10 cellular contexts compared by ENCODE assay signal in genomic region chr16:85437161-85438052, GRCh38.
A peak's percentile ranks its signal among the peaks of the same experiment; 100 is the strongest.
DNase-seq lines count a peak whose midpoint lies in the region; ATAC-seq and TF ChIP-seq lines count a peak whose summit lies in the region.
"Had no signal": no experiment of that assay in that cellular context is flagged by ENCODE, and none has a peak within 500 bp of the region (broad histone marks: within the 10 kb centered on the region; RNA-seq: fewer than 3 reads in every experiment).

No MANE protein-coding gene starts in this region.

- H3K27me3 ChIP-seq in Caco-2 (replicated peaks; ENCODE audit: control insufficient read depth, insufficient read depth, low read length) (no peaks in the 10 kb centered on the region), colonic mucosa (no peaks in the 10 kb centered on the region)

- POLR2A ChIA-PET in Caco-2 (lab: Charles Lee): interaction anchor here (0.7 to 2.1 kb wide), 11 partner anchors 11 to 238 kb away, joined by 3 to 25 read pairs (median 5); partner anchors contain the start of gene GSE1

- BruUV-seq in Caco-2 (replicated peaks; lab: Mats Ljungman, UMichigan): TSS peak; percentile 91

- TF ChIP-seq CTCF in Caco-2 (IDR thresholded peaks at IDR 0.05; ENCODE audit: insufficient read depth in 1 of 2, low read depth in 1 of 2, low read length in 1 of 2, severe bottlenecking in 1 of 2, unreplicated experiment in 1 of 2): no peak
- TF ChIP-seq CTCF in colonic mucosa (IDR thresholded peaks at IDR 0.05): no peak
- no peak for TF ChIP-seq CTCF in nephron progenitor cell (IDR thresholded peaks at IDR 0.05)

- no peaks in the 10 kb centered on the region for H3K27me3 Mint-ChIP-seq in Caco-2 (ENCODE audit: insufficient read depth, unreplicated experiment)
- H3K27me3 Mint-ChIP-seq in nephron progenitor cell (ENCODE audit: low read depth, poor library complexity): peaks cover 41% of the 10 kb centered on the region
- H3K27me3 Mint-ChIP-seq: activated CD8-positive, alpha-beta memory T cell treated with anti-CD3 and anti-CD28 coated beads, Interleukin-2, amount 10 ng/mL, durations not matched to agents 7 days and 5 days had no signal

- peak overlapping the region; percentile 77 for H3K27ac ChIP-seq in colonic mucosa

- intact Hi-C loops in Caco-2 (cut with micrococcal nuclease; ENCODE audit: unreplicated experiment) (loop anchor here (1.0 to 5.0 kb wide), 5 partner anchors 15 to 175 kb away; partner anchors contain the start of gene GSE1), colonic mucosa (cut with DNase I) (no loop called here)

- H3K27ac Mint-ChIP-seq in Caco-2 (ENCODE audit: unreplicated experiment) (peak overlapping the region; percentile 92), nephron progenitor cell (no peak overlapping the region)
- H3K27ac Mint-ChIP-seq: activated CD8-positive, alpha-beta memory T cell treated with anti-CD3 and anti-CD28 coated beads, Interleukin-2, amount 10 ng/mL, durations not matched to agents 7 days and 5 days had no signal

- H3K36me3 Mint-ChIP-seq in Caco-2 (ENCODE audit: insufficient read depth, unreplicated experiment) (no peaks in the 10 kb centered on the region), nephron progenitor cell (ENCODE audit: low read depth) (no peaks in the 10 kb centered on the region)
- H3K36me3 Mint-ChIP-seq: activated CD8-positive, alpha-beta memory T cell treated with anti-CD3 and anti-CD28 coated beads, Interleukin-2, amount 10 ng/mL, durations not matched to agents 7 days and 5 days had no signal

- H3K4me1 Mint-ChIP-seq in Caco-2 (ENCODE audit: low read depth, unreplicated experiment) (peaks cover 17% of the 10 kb centered on the region), nephron progenitor cell (peaks cover 69% of the 10 kb centered on the region)
- H3K4me1 Mint-ChIP-seq: activated CD8-positive, alpha-beta memory T cell treated with anti-CD3 and anti-CD28 coated beads, Interleukin-2, amount 10 ng/mL, durations not matched to agents 7 days and 5 days had no signal

- peaks cover 43% of the 10 kb centered on the region for H3K4me1 ChIP-seq in Caco-2
- H3K4me1 ChIP-seq in colonic mucosa: peaks cover 19% of the 10 kb centered on the region

- H3K9me3 ChIP-seq in Caco-2: no peaks in the 10 kb centered on the region
- no peaks in the 10 kb centered on the region for H3K9me3 ChIP-seq in colonic mucosa

- DNase-seq in Caco-2 (peak; percentile 89 to 93), NCI-H1436 treated with DMSO at 0.1 percent for 48 hours (lab: John Stamatoyannopoulos, UW) (peak; percentile 31), colonic mucosa (peak; percentile 94), nephron progenitor cell (no peak), activated T-cell treated with anti-CD3 and anti-CD28 coated beads for 4 hours (no peak), SHP77 (lab: John Stamatoyannopoulos, UW) (no peak)
- DNase-seq: activated CD8-positive, alpha-beta memory T cell treated with anti-CD3 and anti-CD28 coated beads, Interleukin-2, amount 10 ng/mL, durations not matched to agents 7 days and 5 days; NCI-H1930 had no signal

- H3K9ac ChIP-seq in colonic mucosa (ENCODE audit: low read depth in 2 of 2, low read length in 2 of 2): peak overlapping the region; percentile 64 to 75

- peak overlapping the region; percentile 29 for H3K4me3 ChIP-seq in Caco-2 (ENCODE audit: low read depth, low read length)
- no peak overlapping the region for H3K4me3 ChIP-seq in colonic mucosa

- peak overlapping the region; percentile 76 for H3K4me3 Mint-ChIP-seq in Caco-2 (ENCODE audit: unreplicated experiment)
- peak overlapping the region; percentile 70 for H3K4me3 Mint-ChIP-seq in nephron progenitor cell
- H3K4me3 Mint-ChIP-seq: activated CD8-positive, alpha-beta memory T cell treated with anti-CD3 and anti-CD28 coated beads, Interleukin-2, amount 10 ng/mL, durations not matched to agents 7 days and 5 days had no signal

- no peak for ATAC-seq in GM19351 (IDR thresholded peaks at IDR 0.05; ENCODE audit: unreplicated experiment)
- ATAC-seq in HG02870 (IDR thresholded peaks at IDR 0.05; ENCODE audit: unreplicated experiment): no peak
- ATAC-seq: activated CD8-positive, alpha-beta memory T cell treated with anti-CD3 and anti-CD28 coated beads, Interleukin-2, amount 10 ng/mL, durations not matched to agents 7 days and 5 days had no signal

- H3K9me3 Mint-ChIP-seq in Caco-2 (ENCODE audit: unreplicated experiment) (no peaks in the 10 kb centered on the region), nephron progenitor cell (no peaks in the 10 kb centered on the region)

- H3K36me3 ChIP-seq in Caco-2 (ENCODE audit: control insufficient read depth, insufficient read depth, low read length) (no peaks in the 10 kb centered on the region), colonic mucosa (no peaks in the 10 kb centered on the region)

- CTCF ChIA-PET in Caco-2 (lab: Charles Lee): interaction anchor here (0.6 to 3.4 kb wide), 20 partner anchors 9 to 323 kb away, joined by 3 to 59 read pairs (median 7); partner anchors contain the start of gene GSE1

Comparison
In these comparisons a context has a peak if more than half of its experiments do, and no peak if none do; other contexts are left out.
1. DNase-seq: peak in Caco-2 (2 of 2), NCI-H1436 treated with DMSO at 0.1 percent for 48 hours (single experiment) and colonic mucosa (single experiment); none in nephron progenitor cell (single experiment), activated T-cell treated with anti-CD3 and anti-CD28 coated beads for 4 hours (single experiment) and SHP77 (0 of 2).